ENCODE assay signal across 9 cellular contexts in genomic region chr9:137000177-137000930, GRCh38. TPM values are rescaled to one million over a fixed set of nuclear protein-coding genes. Genes with fewer than 3 reads are reported as not detected.
DNase-seq lines count a peak whose midpoint lies in the region; ATAC-seq and TF ChIP-seq lines count a peak whose summit lies in the region.
"Had no signal": no experiment of that assay in that cellular context is flagged by ENCODE, and none has a peak within 500 bp of the region (broad histone marks: within the 10 kb centered on the region; RNA-seq: fewer than 3 reads in every experiment).

No MANE protein-coding gene starts in this region.

- H3K9ac ChIP-seq in Loucy (ENCODE audit: low read depth, low read length, poor library complexity, severe bottlenecking), result no peak overlapping the region

- no peaks in the 10 kb centered on the region for H3K9me3 Mint-ChIP-seq in central memory CD8-positive, alpha-beta T cell

- peaks cover 45% of the 10 kb centered on the region for H3K4me1 Mint-ChIP-seq in central memory CD8-positive, alpha-beta T cell

- H3K9me3 ChIP-seq in Loucy (ENCODE audit: insufficient read depth, low read depth, low read length) (no peaks in the 10 kb centered on the region), transverse colon (no peaks in the 10 kb centered on the region), gastroesophageal sphincter (no peaks in the 10 kb centered on the region)

- intact Hi-C loops in transverse colon (cut with DNase I; ENCODE audit: low total_unique reads), result no loop called here
- intact Hi-C loops in head of caudate nucleus (cut with DNase I), result no loop called here

- TF ChIP-seq POLR2A in transverse colon (IDR thresholded peaks at IDR 0.05) (no peak), gastroesophageal sphincter (IDR thresholded peaks at IDR 0.05) (no peak)

- H3K36me3 ChIP-seq in Loucy (ENCODE audit: insufficient read depth, low read length) (no peaks in the 10 kb centered on the region), transverse colon (no peaks in the 10 kb centered on the region), gastroesophageal sphincter (no peaks in the 10 kb centered on the region)

- peak overlapping the region; percentile 60 for H3K4me3 Mint-ChIP-seq in central memory CD8-positive, alpha-beta T cell

- peaks cover 8% of the 10 kb centered on the region for H3K4me1 ChIP-seq in Loucy (ENCODE audit: insufficient read depth, low read length, poor library complexity, severe bottlenecking)
- peaks cover 21 to 31% (median 23%) of the 10 kb centered on the region in 4 donors for H3K4me1 ChIP-seq in transverse colon
- peaks cover 0 to 15% (median 14%) of the 10 kb centered on the region in 3 donors for H3K4me1 ChIP-seq in gastroesophageal sphincter

- WGBS in transverse colon (ENCODE audit: low coverage in 1 of 2), 2 donors, result 46 to 56% methylated on average over 4 to 8 of the region's 10 CpGs
- WGBS in gastroesophageal sphincter (ENCODE audit: low coverage in 1 of 2), 2 donors, result 66 to 70% methylated on average over 3 to 7 of the region's 10 CpGs

- peak; percentile 92 for DNase-seq in GM10266 (ENCODE audit: extremely low spot score)
- no peak for DNase-seq in central memory CD8-positive, alpha-beta T cell (ENCODE audit: low spot score in 2 of 2)
- DNase-seq in transverse colon, result no peak
- DNase-seq in NCI-H524 (lab: John Stamatoyannopoulos, UW), result no peak
- no peak for DNase-seq in head of caudate nucleus

- H3K4me3 ChIP-seq in Loucy (ENCODE audit: low read length, poor library complexity, severe bottlenecking), result no peak overlapping the region
- H3K4me3 ChIP-seq in transverse colon, result no peak overlapping the region
- no peak overlapping the region for H3K4me3 ChIP-seq in gastroesophageal sphincter
- H3K4me3 ChIP-seq: lung had no signal

- H4K20me1 ChIP-seq in Loucy (ENCODE audit: insufficient read depth, low read length, poor library complexity, severe bottlenecking), result no peaks in the 10 kb centered on the region

- no peaks in the 10 kb centered on the region for H3K79me2 ChIP-seq in Loucy (ENCODE audit: insufficient read depth, low read length)

- no peaks in the 10 kb centered on the region for H3K27me3 ChIP-seq in Loucy (ENCODE audit: insufficient read depth, low read length, poor library complexity, severe bottlenecking)
- peaks cover 11% of the 10 kb centered on the region for H3K27me3 ChIP-seq in transverse colon
- H3K27me3 ChIP-seq in gastroesophageal sphincter, result peaks cover 37% of the 10 kb centered on the region

- H3K27me3 Mint-ChIP-seq in central memory CD8-positive, alpha-beta T cell, result no peaks in the 10 kb centered on the region

- peak overlapping the region; percentile 33; the same call in 1 of the 2 replicates for H2AFZ ChIP-seq in Loucy (ENCODE audit: low read length)

- no peak overlapping the region for H3K4me2 ChIP-seq in Loucy (ENCODE audit: low read depth, low read length, poor library complexity, severe bottlenecking)

- in situ Hi-C loops in transverse colon (cut with MboI; ENCODE audit: low pct_ligation_motif_present in 1 of 4, low pct_unique_long_range_greater_than_20kb in 1 of 4, low sequenced_read_pairs in 3 of 4), result no loop called here

- H3K36me3 Mint-ChIP-seq in central memory CD8-positive, alpha-beta T cell (ENCODE audit: insufficient read depth), result peaks cover 20% of the 10 kb centered on the region

- H3F3A ChIP-seq in Loucy (ENCODE audit: low read depth), result no peaks in the 10 kb centered on the region

- H3K27ac ChIP-seq in transverse colon (peak overlapping the region in 3 of 4 donors; percentile 42 to 61 (median 57)), gastroesophageal sphincter (no peak overlapping the region)

- no peak for TF ChIP-seq CTCF in GM10266 (IDR thresholded peaks at IDR 0.05; ENCODE audit: control insufficient read depth, insufficient read depth, low read depth, missing control alignments)
- no peak for TF ChIP-seq CTCF in Loucy (conservative IDR thresholded peaks at IDR 0.05; ENCODE audit: low read length)
- no peak for TF ChIP-seq CTCF in transverse colon (IDR thresholded peaks at IDR 0.05)
- no peak for TF ChIP-seq CTCF in gastroesophageal sphincter (IDR thresholded peaks at IDR 0.05)

- peak overlapping the region; percentile 80 for H3K27ac Mint-ChIP-seq in central memory CD8-positive, alpha-beta T cell (ENCODE audit: low read depth)

- peak; percentile 76 for ATAC-seq in GM21423 (IDR thresholded peaks at IDR 0.05; ENCODE audit: unreplicated experiment)
- ATAC-seq in central memory CD8-positive, alpha-beta T cell (replicated peaks; ENCODE audit: extremely low read depth, poor library complexity, severe bottlenecking), result peak; percentile 49
- ATAC-seq in gastroesophageal sphincter, result no peak

- TF ChIP-seq EP300 in transverse colon (IDR thresholded peaks at IDR 0.05; ENCODE audit: low read depth) (no peak), gastroesophageal sphincter (IDR thresholded peaks at IDR 0.05) (no peak)

- H3K9me2 ChIP-seq in Loucy (replicated peaks; ENCODE audit: low read depth, low read length), result no peaks in the 10 kb centered on the region

RNA-seq across cellular contexts. Expression of gene CLIC3, which starts 4.0 kb away (rescaled TPM):
- total RNA-seq in transverse colon (1 to 10 TPM in 2 of 4 donors, not detected in 2; 2.5 to 3.8 TPM), gastroesophageal sphincter (1 to 10 TPM in 3 of 4 donors, under 1 TPM in 1; 0.81 to 5.4 (median 2.2) TPM)

RNA-seq across cellular contexts. Expression of gene PAXX, which starts 8.1 kb away (rescaled TPM):
- total RNA-seq in transverse colon (10 to 100 TPM; 49.3 to 85.2 (median 66.0) TPM), gastroesophageal sphincter (10 to 100 TPM; 24.2 to 42.6 (median 36.1) TPM)

RNA-seq across cellular contexts. Expression of gene LCNL1, which starts 17.6 kb away (rescaled TPM):
- under 1 TPM in 2 of 4 donors, not detected in 2; 0.27 to 0.75 TPM for total RNA-seq in transverse colon
- total RNA-seq in gastroesophageal sphincter, result under 1 TPM in 2 of 4 donors, not detected in 2; 0.40 TPM

RNA-seq across cellular contexts. Expression of gene PTGDS, which starts 23.1 kb away (rescaled TPM):
- total RNA-seq in transverse colon (10 to 100 TPM in 3 of 4 donors, 1 to 10 TPM in 1; 6.8 to 59.1 (median 17.8) TPM), gastroesophageal sphincter (100 to 1,000 TPM in 1 of 4 donors, 10 to 100 TPM in 2, 1 to 10 TPM in 1; 7.4 to 132 (median 29.7) TPM)

RNA-seq across cellular contexts. Expression of gene ABCA2, which starts 27.7 kb away (rescaled TPM):
- total RNA-seq in transverse colon (100 to 1,000 TPM in 2 of 4 donors, 10 to 100 TPM in 2; 51.1 to 204 (median 96.5) TPM), gastroesophageal sphincter (10 to 100 TPM; 13.5 to 24.3 (median 19.3) TPM)

Comparison
In these comparisons a context has a peak if more than half of its experiments do, and no peak if none do; other contexts are left out.
1. H3K27ac ChIP-seq: peak in transverse colon (3 of 4); none in gastroesophageal sphincter (0 of 4).